17 cellular contexts compared by ENCODE assay signal in the genomic region with DNA sequence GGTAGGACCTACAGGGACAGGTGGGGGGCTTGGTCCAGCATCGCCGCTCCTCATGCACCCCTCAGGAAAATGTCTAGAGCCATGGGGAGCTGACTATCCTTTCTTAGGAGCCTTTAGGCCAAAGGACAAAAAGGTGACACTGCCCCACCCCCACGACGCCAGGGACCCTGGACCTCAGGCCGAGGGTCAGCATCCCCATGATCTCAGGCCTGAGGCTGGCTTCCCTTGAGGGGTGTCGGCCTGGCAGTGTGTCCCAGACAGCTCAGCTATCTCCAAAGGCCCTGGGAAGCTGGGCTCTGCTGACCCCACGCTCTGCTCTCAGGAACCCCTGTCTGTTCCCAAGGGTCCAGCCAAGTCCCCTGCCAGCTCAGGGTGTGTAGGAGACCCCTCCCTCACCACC. TPM values are rescaled to one million over a fixed set of nuclear protein-coding genes. Genes with fewer than 3 reads are reported as not detected.
DNase-seq lines count a peak whose midpoint lies in the region; ATAC-seq, FAIRE-seq and TF ChIP-seq lines count a peak whose summit lies in the region.
"Had no signal": no experiment of that assay in that cellular context is flagged by ENCODE, and none has a peak within 500 bp of the region (broad histone marks: within the 10 kb centered on the region; RNA-seq: fewer than 3 reads in every experiment).

No MANE protein-coding gene starts in this region.

- H3K79me1 ChIP-seq in H1 (ENCODE audit: low read depth, low read length): no peaks in the 10 kb centered on the region

- TF ChIP-seq RAD21 in H1 (IDR thresholded peaks at IDR 0.05 in 1 of 2, conservative IDR thresholded peaks at IDR 0.05 in 1 of 2; ENCODE audit: low read depth in 2 of 2, low read length in 2 of 2): no peak

- no peak overlapping the region for H3K14ac ChIP-seq in H1 (ENCODE audit: insufficient read length)

- no peak overlapping the region for H3K56ac ChIP-seq in H1 (replicated peaks; ENCODE audit: insufficient read length, low read depth, low read length)

- CTCF ChIA-PET in H1 (lab: Charles Lee; ENCODE audit: partially characterized antibody): interaction anchor here (0.8 to 12.0 kb wide), 10 partner anchors 11 to 92 kb away, joined by 3 to 99 read pairs (median 6); no protein-coding TSS in a partner anchor

- H4K20me1 ChIP-seq in H1 (replicated peaks in 1 of 2; ENCODE audit: control insufficient read depth in 1 of 2, insufficient read depth in 2 of 2, low read length in 2 of 2): peaks cover 0 to 10% of the 10 kb centered on the region in 2 experiments
- no peaks in the 10 kb centered on the region for H4K20me1 ChIP-seq in osteoblast (ENCODE audit: insufficient read depth, low read length)

- H3K4me1 ChIP-seq in H1 (replicated peaks in 1 of 4; ENCODE audit: control insufficient read depth in 3 of 4, insufficient read depth in 4 of 4, low read length in 3 of 4) (peaks cover 0 to 4% (median under 1%) of the 10 kb centered on the region in 4 experiments; a peak in 6 of 7 replicates), osteoblast (ENCODE audit: insufficient read depth, low read length) (no peaks in the 10 kb centered on the region)
- H3K4me1 ChIP-seq: Caco-2, HAP-1 had no signal

- peak overlapping the region; percentile 39; the same call in 1 of the 2 replicates for H2BK12ac ChIP-seq in H1 (ENCODE audit: low read depth, low read length)

- ATAC-seq in natural killer cell: no peak
- no peak for ATAC-seq in natural killer cell treated with Interleukin-12 subunit alpha and Interleukin-12 subunit beta and Interleukin-15 and Interleukin-18, amount 100 ng/mL, for 72 hours

- no peaks in the 10 kb centered on the region for H3K36me3 ChIP-seq in H1 (ENCODE audit: control insufficient read depth in 2 of 4, insufficient read depth in 4 of 4, low read length in 3 of 4)
- H3K36me3 ChIP-seq in osteoblast (ENCODE audit: insufficient read depth, low read length): no peaks in the 10 kb centered on the region
- H3K36me3 ChIP-seq: HAP-1 had no signal

- intact Hi-C loops in natural killer cell (cut with micrococcal nuclease): no loop called here

- H3K27me3 Mint-ChIP-seq in natural killer cell (ENCODE audit: low read depth in 2 of 2): peaks cover 0 to 22% of the 10 kb centered on the region in 2 donors
- peaks cover 0 to 5% of the 10 kb centered on the region in 2 donors for H3K27me3 Mint-ChIP-seq in natural killer cell treated with Interleukin-12 subunit alpha and Interleukin-12 subunit beta and Interleukin-15 and Interleukin-18, amount 100 ng/mL, for 72 hours

- no peak overlapping the region for H3K18ac ChIP-seq in H1 (ENCODE audit: extremely low read depth, low read length)

- no peak overlapping the region for H2BK20ac ChIP-seq in H1 (ENCODE audit: low read length)

- H4K8ac ChIP-seq in H1 (ENCODE audit: extremely low read depth, insufficient read depth, low read length): peak overlapping the region; percentile 38; the same call in 1 of the 2 replicates

- no peak overlapping the region for H3K27ac Mint-ChIP-seq in natural killer cell
- no peak overlapping the region for H3K27ac Mint-ChIP-seq in natural killer cell treated with Interleukin-12 subunit alpha and Interleukin-12 subunit beta and Interleukin-15 and Interleukin-18, amount 100 ng/mL, for 72 hours

- TF ChIP-seq POLR2A in H1 (IDR thresholded peaks at IDR 0.05; ENCODE audit: control extremely low read depth in 1 of 2, low read depth in 2 of 2, low read length in 2 of 2): no peak

- H3K79me2 ChIP-seq in H1 (ENCODE audit: control insufficient read depth in 1 of 2, insufficient read depth in 2 of 2, low read length in 2 of 2) (no peaks in the 10 kb centered on the region), osteoblast (ENCODE audit: insufficient read depth, low read length) (no peaks in the 10 kb centered on the region)

- H3K23me2 ChIP-seq in H1 (ENCODE audit: low read depth, low read length): peaks cover 19% of the 10 kb centered on the region

- FAIRE-seq in H1 (lab: Jason Lieb, UNC): no peak

- peak overlapping the region; percentile 38 for H3K4me3 Mint-ChIP-seq in natural killer cell
- no peak overlapping the region for H3K4me3 Mint-ChIP-seq in natural killer cell treated with Interleukin-12 subunit alpha and Interleukin-12 subunit beta and Interleukin-15 and Interleukin-18, amount 100 ng/mL, for 72 hours

- H3K4me2 ChIP-seq in H1 (ENCODE audit: insufficient read depth in 1 of 2, low read depth in 2 of 2, low read length in 2 of 2) (peak overlapping the region; percentile 67 to 82; a peak in 3 of 4 replicates), osteoblast (ENCODE audit: insufficient read depth, low read length) (no peak overlapping the region)

- POLR2A ChIA-PET in H1 (lab: Charles Lee; ENCODE audit: partially characterized antibody): interaction anchor here (1.4 kb wide), 1 partner anchor 13 kb away, joined by 3 read pairs; no protein-coding TSS in a partner anchor

- no peak overlapping the region for H4K91ac ChIP-seq in H1 (replicated peaks; ENCODE audit: insufficient read length, low read length)

- no peaks in the 10 kb centered on the region for H3K9me3 Mint-ChIP-seq in natural killer cell
- H3K9me3 Mint-ChIP-seq in natural killer cell treated with Interleukin-12 subunit alpha and Interleukin-12 subunit beta and Interleukin-15 and Interleukin-18, amount 100 ng/mL, for 72 hours: no peaks in the 10 kb centered on the region

- no peak overlapping the region for H3K4ac ChIP-seq in H1 (replicated peaks; ENCODE audit: insufficient read length, low read depth, low read length)

- H2AFZ ChIP-seq in H1 (ENCODE audit: low read length) (no peak overlapping the region), osteoblast (ENCODE audit: low read length) (no peak overlapping the region)

- no peak overlapping the region for H4K5ac ChIP-seq in H1 (ENCODE audit: insufficient read length, low read depth, low read length)

- no peak overlapping the region for H3K23ac ChIP-seq in H1 (ENCODE audit: insufficient read length)

- no peak overlapping the region for H2BK15ac ChIP-seq in H1 (ENCODE audit: low read length)

- 0 out of 2 replicates have a peak overlapping the region, but pooled peaks have one; percentile 24 for H2AK5ac ChIP-seq in H1 (ENCODE audit: low read depth, low read length)

- no peak overlapping the region for H2BK5ac ChIP-seq in H1 (ENCODE audit: low read depth, low read length)

- WGBS in H1 (ENCODE audit: extremely low coverage in 1 of 2, insufficient coverage in 1 of 2, insufficient read length in 1 of 2, insufficient replicate concordance in 2 of 2, low coverage in 1 of 2, low lambda C conversion rate in 2 of 2, missing lambda C conversion rate in 1 of 2), 2 experiments: 83% methylated on average over 7 of the region's 7 CpGs; no CpG with 5 or more reads in 1 of the 2 experiments

- DNase-seq in natural killer cell: no peak
- DNase-seq in natural killer cell treated with Interleukin-12 subunit alpha and Interleukin-12 subunit beta and Interleukin-15 and Interleukin-18, amount 100 ng/mL, for 72 hours (ENCODE audit: low spot score): no peak
- no peak for DNase-seq in H1 (ENCODE audit: low read depth in 1 of 2, low spot score in 2 of 2)
- DNase-seq in osteoblast (ENCODE audit: insufficient read length, low spot score, missing footprints): peak; percentile 49
- no peak for DNase-seq in cerebellar cortex (ENCODE audit: low spot score)
- no peak for DNase-seq in NCI-H2196 treated with DMSO at 0.1 percent for 48 hours (lab: John Stamatoyannopoulos, UW; ENCODE audit: unreplicated experiment)
- no peak for DNase-seq in superior temporal gyrus (ENCODE audit: extremely low spot score)
- DNase-seq: DMS153, EL, IMR-90, NCI-H1417 treated with DMSO at 0.1 percent for 48 hours, NCI-H1930, NCI-H510A treated with DMSO at 0.1 percent for 48 hours had no signal

- no peak overlapping the region for H3K9ac ChIP-seq in H1 (replicated peaks in 1 of 4; ENCODE audit: extremely low read depth in 1 of 4, low read depth in 3 of 4, low read length in 3 of 4)

- no peak for TF ChIP-seq EP300 in H1 (IDR thresholded peaks at IDR 0.05; ENCODE audit: borderline replicate concordance in 1 of 2, low read depth in 2 of 2, low read length in 2 of 2)

- no peak overlapping the region for H3K27ac ChIP-seq in H1 (ENCODE audit: low read depth, low read length)
- no peak overlapping the region for H3K27ac ChIP-seq in osteoblast (ENCODE audit: low read depth, low read length)
- H3K27ac ChIP-seq: SK-N-MC had no signal

- TF ChIP-seq CTCF in natural killer cell (IDR thresholded peaks at IDR 0.05) (no peak), H1 (IDR thresholded peaks at IDR 0.05; ENCODE audit: control extremely low read depth in 1 of 3, insufficient read depth in 1 of 3, low read depth in 1 of 3, low read length in 3 of 3) (no peak), osteoblast (IDR thresholded peaks at IDR 0.05; ENCODE audit: extremely low read depth, low read depth, low read length) (no peak)

- H3K4me3 ChIP-seq in H1 (ENCODE audit: extremely low read depth in 1 of 4, insufficient read depth in 2 of 4, low read depth in 3 of 4, low read length in 4 of 4): 0 out of 8 replicates have a peak overlapping the region, but pooled peaks of 1 of the 4 experiments have one; percentile 60
- H3K4me3 ChIP-seq in osteoblast (ENCODE audit: insufficient read depth, low read length): no peak overlapping the region
- H3K4me3 ChIP-seq: HAP-1, SK-N-MC had no signal

- H3K36me3 Mint-ChIP-seq in natural killer cell: no peaks in the 10 kb centered on the region
- no peaks in the 10 kb centered on the region for H3K36me3 Mint-ChIP-seq in natural killer cell treated with Interleukin-12 subunit alpha and Interleukin-12 subunit beta and Interleukin-15 and Interleukin-18, amount 100 ng/mL, for 72 hours

- H3K9me3 ChIP-seq in H1 (ENCODE audit: insufficient read depth in 2 of 2, low read depth in 1 of 2, low read length in 1 of 2) (no peaks in the 10 kb centered on the region), osteoblast (ENCODE audit: low read depth, low read length) (no peaks in the 10 kb centered on the region)
- H3K9me3 ChIP-seq: Caco-2, HAP-1 had no signal

- H3K4me1 Mint-ChIP-seq in natural killer cell: peaks cover 15 to 19% of the 10 kb centered on the region in 2 donors
- H3K4me1 Mint-ChIP-seq in natural killer cell treated with Interleukin-12 subunit alpha and Interleukin-12 subunit beta and Interleukin-15 and Interleukin-18, amount 100 ng/mL, for 72 hours (ENCODE audit: low read depth in 2 of 2): peaks cover 10 to 12% of the 10 kb centered on the region in 2 donors

- no peak overlapping the region for H2BK120ac ChIP-seq in H1 (replicated peaks; ENCODE audit: low read depth, low read length)

- H3K27me3 ChIP-seq in H1 (replicated peaks in 1 of 4; ENCODE audit: control insufficient read depth in 3 of 4, extremely low read depth in 1 of 4, insufficient read depth in 3 of 4, low read length in 3 of 4) (peaks cover 10 to 42% (median 30%) of the 10 kb centered on the region in 4 experiments), osteoblast (ENCODE audit: insufficient read depth, low read length) (peaks cover 42% of the 10 kb centered on the region)

RNA-seq across cellular contexts. Expression of gene MRGPRG, which starts 16.3 kb away (rescaled TPM):
- total RNA-seq in natural killer cell (not detected), osteoblast (not detected in 2 replicates)
- total RNA-seq in natural killer cell treated with Interleukin-12 subunit alpha and Interleukin-12 subunit beta and Interleukin-15 and Interleukin-18, amount 100 ng/mL, for 72 hours: not detected
- total RNA-seq in H1 (2021; fragmentation: NEBNext Ultra II Directional; extraction: Animal tissue kit (Norgen Biotek cat#: 25700)): not detected in 2 replicates
- not detected in 2 replicates for polyA plus RNA-seq in H1 (2011; rRNA removed)
- not detected for polyA plus RNA-seq in H1 (2011; cell fraction: cytosol; rRNA removed)
- not detected for polyA plus RNA-seq in H1 (2011; cell fraction: nucleus; rRNA removed)
- polyA plus RNA-seq in H1 (2012, experiment 1 of 2): not detected in 4 replicates
- polyA plus RNA-seq in H1 (2012, experiment 2 of 2): not detected
- polyA plus RNA-seq in H1 (2013, experiment 1 of 2): not detected
- polyA plus RNA-seq in H1 (2013, experiment 2 of 2): not detected
- not detected in 2 replicates for polyA minus RNA-seq in H1 (2011; rRNA and poly(A)+ RNA removed)
- polyA minus RNA-seq in H1 (2011; cell fraction: cytosol; rRNA and poly(A)+ RNA removed): not detected
- not detected for polyA minus RNA-seq in H1 (2011; cell fraction: nucleus; rRNA and poly(A)+ RNA removed)
- total RNA-seq: Caco-2, HT1080, IMR-90 had no signal
- polyA plus RNA-seq: IMR-90 had no signal

RNA-seq across cellular contexts. Expression of gene MRGPRE, which starts 29.9 kb away (rescaled TPM):
- not detected for total RNA-seq in natural killer cell
- total RNA-seq in natural killer cell treated with Interleukin-12 subunit alpha and Interleukin-12 subunit beta and Interleukin-15 and Interleukin-18, amount 100 ng/mL, for 72 hours: not detected
- total RNA-seq in H1 (2021; fragmentation: NEBNext Ultra II Directional; extraction: Animal tissue kit (Norgen Biotek cat#: 25700)): not detected in 2 replicates
- polyA plus RNA-seq in H1 (2011; rRNA removed): not detected in 2 replicates
- polyA plus RNA-seq in H1 (2011; cell fraction: cytosol; rRNA removed): not detected
- polyA plus RNA-seq in H1 (2011; cell fraction: nucleus; rRNA removed): not detected
- not detected in 4 replicates for polyA plus RNA-seq in H1 (2012, experiment 1 of 2)
- not detected for polyA plus RNA-seq in H1 (2012, experiment 2 of 2)
- polyA plus RNA-seq in H1 (2013, experiment 1 of 2): 0.04 TPM
- not detected for polyA plus RNA-seq in H1 (2013, experiment 2 of 2)
- polyA minus RNA-seq in H1 (2011; rRNA and poly(A)+ RNA removed): not detected in 2 replicates
- not detected for polyA minus RNA-seq in H1 (2011; cell fraction: cytosol; rRNA and poly(A)+ RNA removed)
- polyA minus RNA-seq in H1 (2011; cell fraction: nucleus; rRNA and poly(A)+ RNA removed): not detected
- total RNA-seq in osteoblast: under 0.01 TPM in 1 of 2 replicates, not detected in the other
- total RNA-seq: Caco-2, HT1080, IMR-90 had no signal
- polyA plus RNA-seq: IMR-90 had no signal

RNA-seq across cellular contexts. Expression of gene OSBPL5, which starts 37.2 kb away (rescaled TPM):
- total RNA-seq in natural killer cell (100 to 1,000 TPM; 375 to 522 (median 377) TPM), osteoblast (46.0 and 49.9 TPM in 2 replicates)
- total RNA-seq in natural killer cell treated with Interleukin-12 subunit alpha and Interleukin-12 subunit beta and Interleukin-15 and Interleukin-18, amount 100 ng/mL, for 72 hours: 10 to 100 TPM; 58.3 to 74.6 TPM
- 7.9 and 9.9 TPM in 2 replicates for total RNA-seq in H1 (2021; fragmentation: NEBNext Ultra II Directional; extraction: Animal tissue kit (Norgen Biotek cat#: 25700))
- 3.4 and 6.0 TPM in 2 replicates for polyA plus RNA-seq in H1 (2011; rRNA removed)
- 5.8 TPM for polyA plus RNA-seq in H1 (2011; cell fraction: cytosol; rRNA removed)
- 19.5 TPM for polyA plus RNA-seq in H1 (2011; cell fraction: nucleus; rRNA removed)
- polyA plus RNA-seq in H1 (2012, experiment 1 of 2): 3.8 to 7.3 TPM (median 6.6 TPM) in 4 replicates
- polyA plus RNA-seq in H1 (2012, experiment 2 of 2): 4.9 TPM
- polyA plus RNA-seq in H1 (2013, experiment 1 of 2): 3.3 TPM
- polyA plus RNA-seq in H1 (2013, experiment 2 of 2): 2.9 TPM
- 4.3 and 5.5 TPM in 2 replicates for polyA minus RNA-seq in H1 (2011; rRNA and poly(A)+ RNA removed)
- polyA minus RNA-seq in H1 (2011; cell fraction: cytosol; rRNA and poly(A)+ RNA removed): 9.7 TPM
- polyA minus RNA-seq in H1 (2011; cell fraction: nucleus; rRNA and poly(A)+ RNA removed): 13.0 TPM
